ENCODE assay signal across 13 cellular contexts in genomic region chr9:128011071-128011817, GRCh38. TPM values are rescaled to one million over a fixed set of nuclear protein-coding genes. Genes with fewer than 3 reads are reported as not detected.
A peak's percentile ranks its signal among the peaks of the same experiment; 100 is the strongest.
DNase-seq lines count a peak whose midpoint lies in the region; ATAC-seq and TF ChIP-seq lines count a peak whose summit lies in the region.
"Had no signal": no experiment of that assay in that cellular context is flagged by ENCODE, and none has a peak within 500 bp of the region (broad histone marks: within the 10 kb centered on the region; RNA-seq: fewer than 3 reads in every experiment).

No MANE protein-coding gene starts in this region.

- POLR2A ChIA-PET in activated CD4-positive, alpha-beta T cell treated with anti-CD3 and anti-CD28 coated beads, Interleukin-2, amount 10 ng/mL, durations not matched to agents 7 days and 5 days (lab: Charles Lee): no interaction called here

- H3K27me3 ChIP-seq in thymus (ENCODE audit: control insufficient read depth, insufficient read depth) (no peaks in the 10 kb centered on the region), GM23248 (replicated peaks; ENCODE audit: insufficient read depth) (no peaks in the 10 kb centered on the region)

- no peak overlapping the region for H3K9ac ChIP-seq in GM23248

- H3K27ac ChIP-seq in thymus (ENCODE audit: low read depth) (peak overlapping the region; percentile 25), GM23248 (no peak overlapping the region)

- H3K4me3 ChIP-seq in thymus (ENCODE audit: low read length): no peak overlapping the region
- H3K4me3 ChIP-seq in GM23248: no peak overlapping the region

- H3K9me3 ChIP-seq in thymus (ENCODE audit: control insufficient read depth): no peaks in the 10 kb centered on the region
- H3K9me3 ChIP-seq in GM23248 (ENCODE audit: low read depth): no peaks in the 10 kb centered on the region

- H3F3A ChIP-seq in GM23248 (ENCODE audit: insufficient read depth): no peaks in the 10 kb centered on the region

- DNase-seq in activated CD4-positive, alpha-beta T cell treated with anti-CD3 and anti-CD28 coated beads, Interleukin-2, amount 10 ng/mL, durations not matched to agents 7 days and 5 days: no peak
- DNase-seq in activated CD4-positive, alpha-beta T cell treated with anti-CD3 and anti-CD28 coated beads for 4 hours: no peak
- DNase-seq in UCSD-AML1 (lab: John Stamatoyannopoulos, UW; ENCODE audit: unreplicated experiment) (peak; percentile 62), left colon (peak in 1 of 2 donors; percentile 46), omental fat pad (ENCODE audit: low spot score) (no peak), GM23248 (no peak)
- DNase-seq: activated CD8-positive, alpha-beta memory T cell treated with anti-CD3 and anti-CD28 coated beads for 24 hours; effector CD8-positive, alpha-beta T cell; NCI-H510A; stimulated activated CD8-positive, alpha-beta memory T cell treated with anti-CD3 and anti-CD28 coated beads, Interleukin-4, amount 100 ng/mL, for 48 hours had no signal

- no peaks in the 10 kb centered on the region for H4K20me1 ChIP-seq in GM23248 (ENCODE audit: insufficient read depth)

- ATAC-seq in left colon (peak; percentile 28), HG02852 (IDR thresholded peaks at IDR 0.05; ENCODE audit: unreplicated experiment) (no peak), omental fat pad (ENCODE audit: low FRiP score) (no peak)
- ATAC-seq: SK-N-SH treated with all-trans-retinoic acid at 6 μM for 48 hours had no signal

- H3K9me3 Mint-ChIP-seq in activated CD4-positive, alpha-beta T cell treated with anti-CD3 and anti-CD28 coated beads, Interleukin-2, amount 10 ng/mL, durations not matched to agents 7 days and 5 days: peaks cover 5% of the 10 kb centered on the region

- intact Hi-C loops in left colon (cut with DNase I, micrococcal nuclease): no loop called here

- peaks cover 17% of the 10 kb centered on the region for H3K4me1 ChIP-seq in thymus (ENCODE audit: control insufficient read depth, insufficient read depth, low read length)
- H3K4me1 ChIP-seq in GM23248 (ENCODE audit: insufficient read depth): no peaks in the 10 kb centered on the region; the same call in 1 of the 2 replicates

- H3K36me3 ChIP-seq in thymus (ENCODE audit: control insufficient read depth, insufficient read depth) (no peaks in the 10 kb centered on the region), GM23248 (ENCODE audit: low read depth) (no peaks in the 10 kb centered on the region)

- no peak overlapping the region for H2AFZ ChIP-seq in GM23248

- TF ChIP-seq CTCF in omental fat pad (IDR thresholded peaks at IDR 0.05): no peak

- H3K9me2 ChIP-seq in GM23248 (ENCODE audit: insufficient read depth): no peaks in the 10 kb centered on the region

- peaks cover 62% of the 10 kb centered on the region for H3K4me1 Mint-ChIP-seq in activated CD4-positive, alpha-beta T cell treated with anti-CD3 and anti-CD28 coated beads, Interleukin-2, amount 10 ng/mL, durations not matched to agents 7 days and 5 days

- 42% methylated on average over 12 of the region's 12 CpGs for WGBS in thymus
- 57 to 60% methylated on average over 12 of the region's 12 CpGs for WGBS in GM23248 (ENCODE audit: low coverage in 1 of 2, low lambda C conversion rate in 2 of 2, missing lambda C conversion rate in 2 of 2), 2 experiments

- in situ Hi-C loops in GM23248 (cut with MboI): no loop called here

- peaks cover 14% of the 10 kb centered on the region for H3K36me3 Mint-ChIP-seq in activated CD4-positive, alpha-beta T cell treated with anti-CD3 and anti-CD28 coated beads, Interleukin-2, amount 10 ng/mL, durations not matched to agents 7 days and 5 days (ENCODE audit: low read depth)

- peak overlapping the region; percentile 41 for H3K27ac Mint-ChIP-seq in activated CD4-positive, alpha-beta T cell treated with anti-CD3 and anti-CD28 coated beads, Interleukin-2, amount 10 ng/mL, durations not matched to agents 7 days and 5 days

- no peaks in the 10 kb centered on the region for H3K79me2 ChIP-seq in GM23248 (ENCODE audit: insufficient read depth)

- no peaks in the 10 kb centered on the region for H3K27me3 Mint-ChIP-seq in activated CD4-positive, alpha-beta T cell treated with anti-CD3 and anti-CD28 coated beads, Interleukin-2, amount 10 ng/mL, durations not matched to agents 7 days and 5 days

- no peak overlapping the region for H3K4me3 Mint-ChIP-seq in activated CD4-positive, alpha-beta T cell treated with anti-CD3 and anti-CD28 coated beads, Interleukin-2, amount 10 ng/mL, durations not matched to agents 7 days and 5 days

- CTCF ChIA-PET in activated CD4-positive, alpha-beta T cell treated with anti-CD3 and anti-CD28 coated beads, Interleukin-2, amount 10 ng/mL, durations not matched to agents 7 days and 5 days (lab: Charles Lee): interaction anchor here (1.0 to 1.3 kb wide), 2 partner anchors 9 to 16 kb away, joined by 3 to 4 read pairs; no protein-coding TSS in a partner anchor

- H3K4me2 ChIP-seq in GM23248 (ENCODE audit: unreplicated experiment): no peak overlapping the region

RNA-seq across cellular contexts. Expression of gene EEIG1, which starts 30.5 kb away (rescaled TPM):
- total RNA-seq in activated CD4-positive, alpha-beta T cell treated with anti-CD3 and anti-CD28 coated beads, Interleukin-2, amount 10 ng/mL, durations not matched to agents 7 days and 5 days: 100 to 1,000 TPM; 412 to 477 TPM
- total RNA-seq in left colon: 100 to 1,000 TPM; 157 to 175 TPM
- polyA plus RNA-seq in thymus: 51.4 TPM
- 1 to 10 TPM; 4.8 to 9.0 (median 7.1) TPM for total RNA-seq in omental fat pad
- 6.1 and 29.6 TPM in 2 replicates for total RNA-seq in GM23248 (2014; rRNA removed; shearing (Covaris generic))
- polyA plus RNA-seq in GM23248 (2016; fragmentation: Nextera tagmentation; extraction: Ambion mirVana): 8.9 and 9.3 TPM in 2 replicates

RNA-seq across cellular contexts. Expression of gene NAIF1, which starts 55.9 kb away (rescaled TPM):
- 10 to 100 TPM; 13.9 to 14.2 TPM for total RNA-seq in activated CD4-positive, alpha-beta T cell treated with anti-CD3 and anti-CD28 coated beads, Interleukin-2, amount 10 ng/mL, durations not matched to agents 7 days and 5 days
- total RNA-seq in left colon (10 to 100 TPM in 1 of 2 donors, 1 to 10 TPM in 1; 10.0 to 10.5 TPM), omental fat pad (10 to 100 TPM in 1 of 4 donors, 1 to 10 TPM in 3; 5.3 to 13.1 (median 6.7) TPM)
- polyA plus RNA-seq in thymus (11.5 TPM), GM23248 (2016; fragmentation: Nextera tagmentation; extraction: Ambion mirVana) (4.8 and 8.9 TPM in 2 replicates)
- 5.6 and 9.5 TPM in 2 replicates for total RNA-seq in GM23248 (2014; rRNA removed; shearing (Covaris generic))

RNA-seq across cellular contexts. Expression of gene SLC25A25, which starts 56.8 kb away (rescaled TPM):
- total RNA-seq in activated CD4-positive, alpha-beta T cell treated with anti-CD3 and anti-CD28 coated beads, Interleukin-2, amount 10 ng/mL, durations not matched to agents 7 days and 5 days: 10 to 100 TPM; 14.6 to 18.4 TPM
- 10 to 100 TPM; 20.5 to 26.2 TPM for total RNA-seq in left colon
- 12.3 TPM for polyA plus RNA-seq in thymus
- 100 to 1,000 TPM in 2 of 4 donors, 10 to 100 TPM in 2; 37.8 to 147 (median 102) TPM for total RNA-seq in omental fat pad
- 17.6 and 20.2 TPM in 2 replicates for total RNA-seq in GM23248 (2014; rRNA removed; shearing (Covaris generic))
- polyA plus RNA-seq in GM23248 (2016; fragmentation: Nextera tagmentation; extraction: Ambion mirVana): 7.5 and 8.2 TPM in 2 replicates
